In the genomic region with DNA sequence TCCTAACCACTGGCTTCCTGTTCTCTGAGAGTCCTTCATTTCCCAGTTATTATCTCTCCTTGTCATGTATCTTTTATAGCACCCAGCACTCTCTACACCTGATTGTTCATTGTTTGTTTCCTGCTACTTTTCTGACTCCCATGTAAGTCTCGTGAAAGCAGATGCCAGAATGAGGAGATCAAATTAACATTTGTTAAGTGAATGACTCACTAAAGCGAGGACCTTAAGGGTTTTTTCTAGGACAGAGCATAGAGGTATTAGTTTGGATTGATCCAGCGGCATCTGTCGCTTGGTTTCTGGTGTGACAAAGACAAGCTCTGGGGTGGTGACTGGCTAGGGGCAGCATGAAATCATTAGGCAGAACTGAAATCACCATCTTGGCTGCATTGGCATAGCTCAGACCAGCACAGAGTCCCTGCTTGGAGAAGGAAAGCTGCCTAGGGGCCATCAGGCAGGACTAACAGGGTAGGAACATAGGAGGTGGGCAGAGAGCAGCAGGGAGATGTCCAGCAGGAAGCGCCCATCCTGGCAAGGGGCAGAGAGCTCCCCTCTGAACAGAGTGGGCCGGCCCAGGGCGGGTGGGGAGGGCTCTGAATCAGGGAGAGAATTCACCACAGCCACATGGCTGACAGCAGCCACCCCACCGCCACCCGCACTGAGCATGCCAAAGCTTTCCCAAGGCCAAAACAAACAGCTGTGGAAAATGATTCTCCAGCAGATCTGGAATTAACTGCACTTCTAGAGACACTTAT, we compare ENCODE assay signal across 8 cellular contexts.
DNase-seq lines count a peak whose midpoint lies in the region; ATAC-seq and TF ChIP-seq lines count a peak whose summit lies in the region.
"Had no signal": no experiment of that assay in that cellular context is flagged by ENCODE, and none has a peak within 500 bp of the region (broad histone marks: within the 10 kb centered on the region; RNA-seq: fewer than 3 reads in every experiment).

No MANE protein-coding gene starts in this region.

- peak overlapping the region; percentile 51 for H3K27ac Mint-ChIP-seq in GM23338
- H3K27ac Mint-ChIP-seq in progenitor cell of endocrine pancreas = peak overlapping the region; percentile 81

- H3K27ac ChIP-seq in GM23338 (ENCODE audit: low read depth) (peak overlapping the region; percentile 22; the same call in 1 of the 2 replicates), prostate gland (no peak overlapping the region), left ventricle myocardium inferior (replicated peaks) (no peak overlapping the region)

- no peaks in the 10 kb centered on the region for H3K36me3 Mint-ChIP-seq in GM23338 (ENCODE audit: low read depth)
- H3K36me3 Mint-ChIP-seq in progenitor cell of endocrine pancreas (ENCODE audit: insufficient read depth) = no peaks in the 10 kb centered on the region

- H3K4me1 Mint-ChIP-seq in GM23338 = peaks cover 25% of the 10 kb centered on the region
- H3K4me1 Mint-ChIP-seq in progenitor cell of endocrine pancreas (ENCODE audit: low read depth) = peaks cover 7% of the 10 kb centered on the region

- H3K9me3 ChIP-seq in prostate gland (no peaks in the 10 kb centered on the region), left ventricle myocardium inferior (replicated peaks) (no peaks in the 10 kb centered on the region)

- H3K36me3 ChIP-seq in GM23338 (ENCODE audit: insufficient read depth) (no peaks in the 10 kb centered on the region), prostate gland (no peaks in the 10 kb centered on the region), left ventricle myocardium inferior (no peaks in the 10 kb centered on the region)

- no peak for TF ChIP-seq POLR2A in prostate gland (IDR thresholded peaks at IDR 0.05)

- H3K27me3 ChIP-seq in GM23338 (ENCODE audit: insufficient read depth) = no peaks in the 10 kb centered on the region
- no peaks in the 10 kb centered on the region for H3K27me3 ChIP-seq in prostate gland (replicated peaks; ENCODE audit: insufficient read depth)
- H3K27me3 ChIP-seq in left ventricle myocardium inferior (ENCODE audit: low read depth) = no peaks in the 10 kb centered on the region

- H2AFZ ChIP-seq in GM23338 = peak overlapping the region; percentile 94

- H3K79me2 ChIP-seq in GM23338 (replicated peaks; ENCODE audit: insufficient read depth) = no peaks in the 10 kb centered on the region

- TF ChIP-seq CTCF in GM23338 (conservative IDR thresholded peaks at IDR 0.05; ENCODE audit: low read depth in 2 of 2) (no peak), progenitor cell of endocrine pancreas (IDR thresholded peaks at IDR 0.05; ENCODE audit: unreplicated experiment) (no peak), prostate gland (IDR thresholded peaks at IDR 0.05) (no peak), left ventricle myocardium inferior (IDR thresholded peaks at IDR 0.05; ENCODE audit: borderline replicate concordance) (no peak)

- peak overlapping the region; percentile 27; the same call in 1 of the 2 replicates for H3K4me2 ChIP-seq in GM23338

- H3K9me2 ChIP-seq in GM23338 (ENCODE audit: insufficient read depth) = no peaks in the 10 kb centered on the region

- intact Hi-C loops in prostate gland (cut with DNase I) (no loop called here), left ventricle myocardium inferior (cut with micrococcal nuclease) (no loop called here)

- DNase-seq in GM23338 (ENCODE audit: low spot score) (peak; percentile 53), NCI-H446 treated with DMSO at 0.1 percent for 48 hours (lab: John Stamatoyannopoulos, UW) (peak; percentile 85), ecto neural progenitor cell (ENCODE audit: low spot score) (peak; percentile 55), progenitor cell of endocrine pancreas (ENCODE audit: low spot score, unreplicated experiment) (no peak), prostate gland (ENCODE audit: low spot score) (no peak), left ventricle myocardium inferior (no peak)

- ATAC-seq in GM23338 (peak; percentile 91), GM19035 (IDR thresholded peaks at IDR 0.05; ENCODE audit: unreplicated experiment) (no peak)
- ATAC-seq: Panc1 had no signal

- H3K4me1 ChIP-seq in GM23338 (ENCODE audit: insufficient read depth) (peaks cover 19% of the 10 kb centered on the region), prostate gland (replicated peaks) (no peaks in the 10 kb centered on the region), left ventricle myocardium inferior (peaks cover 24% of the 10 kb centered on the region)

- H3K4me3 ChIP-seq in GM23338 (peak overlapping the region; percentile 19; the same call in 1 of the 2 replicates), prostate gland (no peak overlapping the region), left ventricle myocardium inferior (no peak overlapping the region)

- H3K27me3 Mint-ChIP-seq in GM23338 (ENCODE audit: insufficient read depth, low read depth, poor library complexity) = no peaks in the 10 kb centered on the region
- peaks cover 6% of the 10 kb centered on the region for H3K27me3 Mint-ChIP-seq in progenitor cell of endocrine pancreas

- H3K4me3 Mint-ChIP-seq in GM23338 (no peak overlapping the region), progenitor cell of endocrine pancreas (ENCODE audit: low read depth) (no peak overlapping the region)

- H3K9me3 Mint-ChIP-seq in GM23338 = no peaks in the 10 kb centered on the region
- H3K9me3 Mint-ChIP-seq in progenitor cell of endocrine pancreas (ENCODE audit: low read depth) = no peaks in the 10 kb centered on the region

- no peaks in the 10 kb centered on the region for H3F3A ChIP-seq in GM23338 (replicated peaks; ENCODE audit: low read depth)

- 28% methylated on average over 9 of the region's 9 CpGs for WGBS in prostate gland

- H4K20me1 ChIP-seq in GM23338 (replicated peaks; ENCODE audit: insufficient read depth) = no peaks in the 10 kb centered on the region

TF ChIP-seq in GM23338, 12 proteins besides CTCF, POLR2A, EP300 and RAD21:
- TF ChIP-seq NANOG (IDR thresholded peaks at IDR 0.05; ENCODE audit: borderline replicate concordance) (0 out of 2 replicates have a peak, but pooled peaks have one; percentile 23), CREB1 (CRISPR knock-in tag; IDR thresholded peaks at IDR 0.05; ENCODE audit: low read depth) (no peak)
TF ChIP-seq in GM23338: peak in this region for 1.

Comparison
In these comparisons a context has a peak if more than half of its experiments do, and no peak if none do; other contexts are left out.
1. DNase-seq: peak in GM23338 (single experiment), NCI-H446 treated with DMSO at 0.1 percent for 48 hours (single experiment) and ecto neural progenitor cell (single experiment); none in progenitor cell of endocrine pancreas (single experiment), prostate gland (single experiment) and left ventricle myocardium inferior (single experiment).